ENCODE assay signal across 8 cellular contexts in the genomic region with DNA sequence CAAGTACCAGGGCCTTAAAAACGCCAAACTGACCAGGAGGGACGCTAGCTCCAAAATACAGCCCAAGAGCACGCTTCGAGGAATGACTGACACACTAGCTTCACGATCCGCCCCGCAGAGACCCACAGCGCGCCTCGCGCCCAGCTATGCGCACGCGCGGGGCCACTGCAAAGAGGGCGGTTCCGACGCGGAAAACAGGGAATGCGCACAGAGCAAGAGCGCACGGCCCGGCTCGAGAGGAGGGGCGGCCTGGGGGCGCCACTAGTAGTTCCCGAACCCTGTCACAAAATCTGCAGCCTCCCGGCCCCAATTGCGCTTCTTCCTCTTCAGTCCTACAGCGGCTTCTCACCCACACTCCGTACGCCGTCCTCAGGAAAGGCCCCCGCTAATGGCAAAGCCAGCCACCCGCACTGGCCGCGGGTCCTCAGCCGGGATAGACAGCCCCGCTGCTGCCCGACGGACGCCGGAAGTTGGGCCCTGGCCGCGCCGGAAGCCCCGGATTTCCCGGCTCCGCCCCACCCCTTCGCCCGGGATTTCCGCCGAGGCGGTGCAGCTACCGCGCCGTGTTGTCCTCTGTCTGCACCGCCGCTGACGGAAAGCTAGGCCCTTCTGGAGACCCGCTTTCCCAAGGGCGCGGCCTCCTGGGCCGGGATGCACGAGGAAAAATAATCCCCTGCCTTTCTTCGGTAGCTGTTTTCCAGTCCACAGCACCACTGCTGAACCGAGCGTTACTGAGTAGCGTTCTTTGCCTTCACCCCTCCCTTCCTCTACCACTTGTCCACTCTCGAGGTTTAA.
DNase-seq lines count a peak whose midpoint lies in the region; ATAC-seq and TF ChIP-seq lines count a peak whose summit lies in the region.

A gene with protein sequence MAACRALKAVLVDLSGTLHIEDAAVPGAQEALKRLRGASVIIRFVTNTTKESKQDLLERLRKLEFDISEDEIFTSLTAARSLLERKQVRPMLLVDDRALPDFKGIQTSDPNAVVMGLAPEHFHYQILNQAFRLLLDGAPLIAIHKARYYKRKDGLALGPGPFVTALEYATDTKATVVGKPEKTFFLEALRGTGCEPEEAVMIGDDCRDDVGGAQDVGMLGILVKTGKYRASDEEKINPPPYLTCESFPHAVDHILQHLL (minus strand): TSS at position 472 of the 795 bp plus-strand sequence. CDS start 14,061 bp downstream, outside the sequence.

- TF ChIP-seq CTCF in AG04449 (IDR thresholded peaks at IDR 0.05; ENCODE audit: insufficient read depth, low read length, missing control alignments), result no peak

- H3K4me3 ChIP-seq in AG04449 (ENCODE audit: low read depth, low read length), result peak within 1 kb of the TSS; percentile 80

- CTCF ChIA-PET in AG04449 (lab: Yijun Ruan, JAX), result interaction anchor here (0.6 to 2.3 kb wide), 4 partner anchors 12 to 55 kb away, joined by 3 to 10 read pairs (median 4); no protein-coding TSS in a partner anchor

- ATAC-seq in GM18868 (IDR thresholded peaks at IDR 0.05; ENCODE audit: unreplicated experiment) (peak; percentile 90), HG03103 (IDR thresholded peaks at IDR 0.05; ENCODE audit: low read depth, unreplicated experiment) (peak; percentile 87)

- DNase-seq in AG04449 (ENCODE audit: low read depth, low spot score) (no peak), NCI-H2227 treated with DMSO at 0.1 percent for 48 hours (lab: John Stamatoyannopoulos, UW) (peak; percentile 92), islet precursor cell (peak; percentile 93)
- peak; percentile 47 for DNase-seq in activated CD4-positive, CD25-positive, alpha-beta regulatory T cell treated with anti-CD3 and anti-CD28 coated beads, Interleukin-2, amount 50 U/mL, for 16 hours (ENCODE audit: low read depth, low spot score)
- peak; percentile 71 for DNase-seq in central memory CD4-positive, alpha-beta T cell
- DNase-seq in stimulated activated CD4-positive, alpha-beta T cell treated with anti-CD3 and anti-CD28 coated beads, Interleukin-12 subunit alpha, Interleukin-12 subunit beta, amount 100 ng/mL, for 48 hours (ENCODE audit: low read depth in 2 of 3, low spot score in 1 of 3), result peak; percentile 67 to 86 (median 77)

- POLR2A ChIA-PET in AG04449 (lab: Yijun Ruan, JAX), result interaction anchor here (0.6 to 1.5 kb wide), 6 partner anchors 12 to 931 kb away, joined by 3 to 7 read pairs (median 4); no protein-coding TSS in a partner anchor
